In genomic region chr4:146062325-146062715, GRCh38 we compare ENCODE assay signal across 10 cellular contexts.
"Had no signal": no experiment of that assay in that cellular context is flagged by ENCODE, and none has a peak within 500 bp of the region (broad histone marks: within the 10 kb centered on the region; RNA-seq: fewer than 3 reads in every experiment).

No MANE protein-coding gene starts in this region.

- H3K36me3 ChIP-seq: gastrocnemius medialis, heart left ventricle had no signal

- H3K4me1 ChIP-seq: gastrocnemius medialis had no signal

- H3K4me3 ChIP-seq: gastrocnemius medialis, heart left ventricle had no signal

- FAIRE-seq: astrocyte, bronchial epithelial cell had no signal

- H3K27me3 ChIP-seq: gastrocnemius medialis had no signal

- DNase-seq: activated CD4-positive, alpha-beta T cell treated with anti-CD3 and anti-CD28 coated beads, Interleukin-2, amount 50 U/mL, for 48 hours; activated naive CD4-positive, alpha-beta T cell treated with anti-CD3 and anti-CD28 coated beads, Interleukin-2, amount 50 U/mL, for 16 hours; activated T-cell treated with anti-CD3 and anti-CD28 coated beads, Interleukin-2, amount 50 U/mL, for 24 hours; erythroblast; gastrocnemius medialis; heart left ventricle; immature natural killer cell had no signal

- H3K27ac ChIP-seq: gastrocnemius medialis, heart left ventricle had no signal

- H3K9me3 ChIP-seq: gastrocnemius medialis, heart left ventricle had no signal

- ATAC-seq: gastrocnemius medialis; heart left ventricle; stimulated activated effector memory CD8-positive, alpha-beta T cell treated with anti-CD3 and anti-CD28 coated beads, Interleukin-12 subunit alpha, Interleukin-12 subunit beta, amount 100 ng/mL, for 72 hours had no signal
